ENCODE assay signal across 13 cellular contexts in the genomic region with DNA sequence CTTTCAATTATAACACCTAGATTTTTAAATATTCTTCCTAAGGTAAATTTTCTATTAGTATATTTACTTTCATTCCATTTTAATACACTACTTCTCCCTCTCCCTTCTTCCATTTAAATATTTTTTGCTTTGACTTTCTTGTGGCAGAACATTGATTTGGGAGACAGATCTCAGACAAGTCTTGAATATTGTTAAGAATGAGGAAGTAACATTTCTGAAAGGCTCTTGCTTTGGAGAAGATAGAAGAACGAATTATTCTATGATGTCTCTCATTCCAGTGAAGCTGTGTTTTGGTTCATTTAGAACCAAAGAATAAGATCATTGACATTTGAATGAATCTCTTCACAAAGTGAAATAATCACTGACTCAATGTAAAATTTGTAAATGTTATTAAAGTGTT. TPM values are rescaled to one million over a fixed set of nuclear protein-coding genes. Genes with fewer than 3 reads are reported as not detected.
DNase-seq lines count a peak whose midpoint lies in the region; ATAC-seq and TF ChIP-seq lines count a peak whose summit lies in the region.
"Had no signal": no experiment of that assay in that cellular context is flagged by ENCODE, and none has a peak within 500 bp of the region (broad histone marks: within the 10 kb centered on the region; RNA-seq: fewer than 3 reads in every experiment).

No MANE protein-coding gene starts in this region.

- no peak for TF ChIP-seq POLR2A in ovary (IDR thresholded peaks at IDR 0.05)

- DNase-seq in natural killer cell: no peak
- no peak for DNase-seq in UCSD-AML1 (lab: John Stamatoyannopoulos, UW; ENCODE audit: unreplicated experiment)
- no peak for DNase-seq in ovary
- no peak for DNase-seq in HuH-7.5 (ENCODE audit: low spot score)
- DNase-seq: activated effector memory CD4-positive, alpha-beta T cell treated with anti-CD3 and anti-CD28 coated beads, Interleukin-2, amount 50 U/mL, for 16 hours; NCI-H1694 treated with DMSO at 0.1 percent for 48 hours; SJCRH30; upper lobe of left lung had no signal

- H3K27ac ChIP-seq in DOHH2 (ENCODE audit: low read depth, low read length) (no peak overlapping the region), KMS-11 (no peak overlapping the region), ovary (no peak overlapping the region)
- H3K27ac ChIP-seq: SJCRH30, upper lobe of left lung had no signal

- peak overlapping the region; percentile 91 for H3K4me3 Mint-ChIP-seq in activated naive CD8-positive, alpha-beta T cell
- H3K4me3 Mint-ChIP-seq in natural killer cell: peak overlapping the region; percentile 65

- WGBS in ovary, 3 donors: 17 to 27% (median 18%) methylated on average over 1 of the region's 1 CpG

- H3K36me3 Mint-ChIP-seq in activated naive CD8-positive, alpha-beta T cell: peaks cover 2% of the 10 kb centered on the region
- no peaks in the 10 kb centered on the region for H3K36me3 Mint-ChIP-seq in natural killer cell

- H3K36me3 ChIP-seq in DOHH2 (ENCODE audit: control insufficient read depth, low read length) (peaks cover 54% of the 10 kb centered on the region), KMS-11 (ENCODE audit: insufficient read depth) (no peaks in the 10 kb centered on the region), ovary (no peaks in the 10 kb centered on the region)

- no peak for TF ChIP-seq EP300 in ovary (IDR thresholded peaks at IDR 0.05)

- H3K9me3 ChIP-seq in DOHH2 (ENCODE audit: control insufficient read depth, insufficient read depth, low read length) (no peaks in the 10 kb centered on the region), ovary (no peaks in the 10 kb centered on the region)
- H3K9me3 ChIP-seq: SJCRH30, upper lobe of left lung had no signal

- H3K27me3 Mint-ChIP-seq in activated naive CD8-positive, alpha-beta T cell: no peaks in the 10 kb centered on the region
- no peaks in the 10 kb centered on the region for H3K27me3 Mint-ChIP-seq in natural killer cell (ENCODE audit: low read depth in 2 of 2)

- H3K27me3 ChIP-seq in DOHH2 (ENCODE audit: control insufficient read depth, low read length) (no peaks in the 10 kb centered on the region), KMS-11 (ENCODE audit: insufficient read depth, low read depth) (no peaks in the 10 kb centered on the region), ovary (no peaks in the 10 kb centered on the region)
- H3K27me3 ChIP-seq: SJCRH30, upper lobe of left lung had no signal

- H3K4me2 ChIP-seq in DOHH2 (ENCODE audit: low read length): peak overlapping the region; percentile 78
- 0 out of 2 replicates have a peak overlapping the region, but pooled peaks have one; percentile 0 for H3K4me2 ChIP-seq in KMS-11

- H3K4me1 ChIP-seq in DOHH2 (ENCODE audit: control insufficient read depth, low read length) (peaks cover 28% of the 10 kb centered on the region), KMS-11 (ENCODE audit: low read depth, poor library complexity, severe bottlenecking) (peaks cover 45% of the 10 kb centered on the region), ovary (ENCODE audit: insufficient read depth) (peaks cover 5% of the 10 kb centered on the region)

- H3K9me3 Mint-ChIP-seq in activated naive CD8-positive, alpha-beta T cell (ENCODE audit: low read depth): no peaks in the 10 kb centered on the region
- H3K9me3 Mint-ChIP-seq in natural killer cell: no peaks in the 10 kb centered on the region

- H3K9ac ChIP-seq in KMS-11: no peak overlapping the region

- H3K9me2 ChIP-seq in DOHH2 (replicated peaks; ENCODE audit: control insufficient read depth, low read length): no peaks in the 10 kb centered on the region

- intact Hi-C loops in natural killer cell (cut with micrococcal nuclease) (no loop called here), ovary (cut with DNase I) (no loop called here)

- peaks cover 7% of the 10 kb centered on the region; the same call in 1 of the 2 replicates for H3F3A ChIP-seq in DOHH2 (ENCODE audit: control insufficient read depth, insufficient read depth)

- no peak overlapping the region for H2AFZ ChIP-seq in KMS-11 (ENCODE audit: low read depth)

- ATAC-seq in natural killer cell: no peak
- ATAC-seq in GM18867 (IDR thresholded peaks at IDR 0.05; ENCODE audit: unreplicated experiment): no peak
- ATAC-seq: left lobe of liver had no signal

- H3K27ac Mint-ChIP-seq in activated naive CD8-positive, alpha-beta T cell: no peak overlapping the region
- peak overlapping the region in 1 of 2 donors; percentile 75 for H3K27ac Mint-ChIP-seq in natural killer cell

- peaks cover 45% of the 10 kb centered on the region for H3K4me1 Mint-ChIP-seq in activated naive CD8-positive, alpha-beta T cell (ENCODE audit: low read depth)
- peaks cover 33 to 35% of the 10 kb centered on the region in 2 donors for H3K4me1 Mint-ChIP-seq in natural killer cell

- TF ChIP-seq CTCF in DOHH2 (IDR thresholded peaks at IDR 0.05; ENCODE audit: low read depth, low read length, poor library complexity, severe bottlenecking) (no peak), KMS-11 (conservative IDR thresholded peaks at IDR 0.05; ENCODE audit: low read depth, low read length) (no peak), natural killer cell (IDR thresholded peaks at IDR 0.05) (no peak), ovary (IDR thresholded peaks at IDR 0.05) (no peak)

- peaks cover 79% of the 10 kb centered on the region for H3K79me2 ChIP-seq in DOHH2 (ENCODE audit: control insufficient read depth, low read length)
- peaks cover 75% of the 10 kb centered on the region for H3K79me2 ChIP-seq in KMS-11 (ENCODE audit: insufficient read depth, low read depth)

- peaks cover 21% of the 10 kb centered on the region for H4K20me1 ChIP-seq in DOHH2 (ENCODE audit: control insufficient read depth, insufficient read depth, low read depth, low read length)
- H4K20me1 ChIP-seq in KMS-11 (ENCODE audit: insufficient read depth): peaks cover 41% of the 10 kb centered on the region

- H3K4me3 ChIP-seq in DOHH2 (ENCODE audit: low read length): peak overlapping the region; percentile 88
- no peak overlapping the region for H3K4me3 ChIP-seq in KMS-11 (IDR thresholded peaks at IDR 0.05; ENCODE audit: insufficient read depth, low read depth, low read length)
- no peak overlapping the region for H3K4me3 ChIP-seq in ovary

RNA-seq across cellular contexts. Expression of a gene that starts 2.4 kb away (rescaled TPM):
- total RNA-seq in natural killer cell (10 to 100 TPM; 47.2 to 62.3 (median 58.0) TPM), ovary (100 to 1,000 TPM in 5 of 7 donors, 10 to 100 TPM in 2; 74.6 to 122 (median 108) TPM)
- polyA plus RNA-seq in ovary: 10 to 100 TPM; 32.3 to 57.2 TPM
